In the genomic region with DNA sequence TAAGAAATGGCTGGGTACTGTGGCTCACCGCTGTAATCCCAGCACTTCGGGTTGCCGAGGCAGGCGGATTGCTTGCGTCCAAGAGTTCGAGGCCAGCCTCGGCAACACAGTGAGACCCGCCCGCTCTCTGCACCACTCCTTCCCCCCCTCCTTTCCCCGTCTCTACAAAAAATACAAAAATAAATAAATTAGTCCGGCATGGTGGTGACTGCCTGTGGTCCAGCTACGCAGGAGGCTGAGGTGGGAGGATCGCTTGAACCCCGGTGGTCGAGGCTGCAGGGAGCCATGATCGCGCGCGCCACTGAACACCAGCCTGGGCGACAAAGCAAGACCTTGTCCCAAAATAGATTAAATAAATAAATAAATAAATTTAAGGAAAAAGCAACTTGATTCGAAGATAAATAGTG, we compare ENCODE assay signal across 8 cellular contexts. TPM values are rescaled to one million over a fixed set of nuclear protein-coding genes. Genes with fewer than 3 reads are reported as not detected.
DNase-seq lines count a peak whose midpoint lies in the region; ATAC-seq and TF ChIP-seq lines count a peak whose summit lies in the region.

No MANE protein-coding gene starts in this region.

- peaks cover 3% of the 10 kb centered on the region for H3K36me3 Mint-ChIP-seq in osteocyte (ENCODE audit: unreplicated experiment)

- peak overlapping the region; percentile 95 for H3K4me3 Mint-ChIP-seq in osteocyte (ENCODE audit: unreplicated experiment)

- no peak for TF ChIP-seq CTCF in LNCaP clone FGC (IDR thresholded peaks at IDR 0.05; ENCODE audit: control insufficient read depth, extremely low read depth, insufficient read depth)
- no peak for TF ChIP-seq CTCF in osteocyte (IDR thresholded peaks at IDR 0.05)

- H3K4me1 Mint-ChIP-seq in osteocyte (ENCODE audit: unreplicated experiment), result peaks cover 35% of the 10 kb centered on the region

- no peaks in the 10 kb centered on the region for H3K9me3 ChIP-seq in endocrine pancreas (ENCODE audit: control insufficient read depth, low read length)

- no peaks in the 10 kb centered on the region for H3K9me3 Mint-ChIP-seq in osteocyte (ENCODE audit: unreplicated experiment)

- peaks cover 3% of the 10 kb centered on the region for H3K4me1 ChIP-seq in endocrine pancreas (ENCODE audit: control insufficient read depth, insufficient read depth, low read length)

- H3K9ac ChIP-seq in endocrine pancreas (ENCODE audit: control insufficient read depth, insufficient read depth, low read length), result peak overlapping the region; percentile 31

- no peaks in the 10 kb centered on the region for H3K36me3 ChIP-seq in endocrine pancreas (ENCODE audit: control insufficient read depth, insufficient read depth, low read length)

- H3K27me3 ChIP-seq in endocrine pancreas (ENCODE audit: control insufficient read depth, insufficient read depth, low read length), result no peaks in the 10 kb centered on the region

- ATAC-seq in GM18498 (IDR thresholded peaks at IDR 0.05; ENCODE audit: unreplicated experiment) (peak; percentile 8), GM18870 (IDR thresholded peaks at IDR 0.05; ENCODE audit: unreplicated experiment) (no peak)

- no peak overlapping the region for H3K27ac Mint-ChIP-seq in osteocyte (ENCODE audit: unreplicated experiment)

- no peaks in the 10 kb centered on the region for H3K27me3 Mint-ChIP-seq in osteocyte (ENCODE audit: unreplicated experiment)

- H3K4me3 ChIP-seq in LNCaP clone FGC (ENCODE audit: low read depth, low read length), result peak overlapping the region; percentile 84
- no peak overlapping the region for H3K4me3 ChIP-seq in endocrine pancreas (ENCODE audit: control insufficient read depth, insufficient read depth, low read length)

- no peak for DNase-seq in LNCaP clone FGC (ENCODE audit: low read depth)
- DNase-seq in osteocyte (ENCODE audit: extremely low spot score, unreplicated experiment), result no peak
- no peak for DNase-seq in C1 segment of cervical spinal cord (lab: John Stamatoyannopoulos, UW)
- no peak for DNase-seq in NCI-H345 (lab: John Stamatoyannopoulos, UW)
- DNase-seq in HT-29 (ENCODE audit: low spot score), result no peak

RNA-seq across cellular contexts. Expression of gene RNF114, which starts 0.4 kb away (rescaled TPM):
- 64.9 and 65.1 TPM in 2 replicates for total RNA-seq in osteocyte
- 62.4 and 95.2 TPM in 2 replicates for total RNA-seq in HT-29 (2014; rRNA removed; shearing (Covaris generic))

RNA-seq across cellular contexts. Expression of gene SPATA2, which starts 20.4 kb away (rescaled TPM):
- total RNA-seq in osteocyte, result 6.6 and 7.1 TPM in 2 replicates
- total RNA-seq in HT-29 (2014; rRNA removed; shearing (Covaris generic)), result 10.2 and 10.7 TPM in 2 replicates

RNA-seq across cellular contexts. Expression of gene SNAI1, which starts 47.0 kb away (rescaled TPM):
- total RNA-seq in osteocyte, result 13.0 and 13.4 TPM in 2 replicates
- total RNA-seq in HT-29 (2014; rRNA removed; shearing (Covaris generic)), result 1.5 and 2.6 TPM in 2 replicates
